Comparison of ENCODE assay signal across 9 cellular contexts in genomic region chr5:148406406-148406805, GRCh38.
"Had no signal": no experiment of that assay in that cellular context is flagged by ENCODE, and none has a peak within 500 bp of the region (broad histone marks: within the 10 kb centered on the region; RNA-seq: fewer than 3 reads in every experiment).

No MANE protein-coding gene starts in this region.

- H3K27ac Mint-ChIP-seq: HFFc6, IgD-negative memory B cell had no signal

- ATAC-seq: HCT116, HepG2 had no signal

- H3K9me3 Mint-ChIP-seq: HFFc6, IgD-negative memory B cell had no signal

- H3K4me3 Mint-ChIP-seq: HFFc6, IgD-negative memory B cell had no signal

- H3K27me3 Mint-ChIP-seq: IgD-negative memory B cell had no signal

- H3K9me3 ChIP-seq: HAP-1 had no signal

- H3K27ac ChIP-seq: GM23248, HL-60 had no signal

- H3K4me3 ChIP-seq: GM23248, HAP-1 had no signal

- DNase-seq: GM23248, GOT3, H7, HFFc6 had no signal
